20 cellular contexts compared by ENCODE assay signal in the genomic region with DNA sequence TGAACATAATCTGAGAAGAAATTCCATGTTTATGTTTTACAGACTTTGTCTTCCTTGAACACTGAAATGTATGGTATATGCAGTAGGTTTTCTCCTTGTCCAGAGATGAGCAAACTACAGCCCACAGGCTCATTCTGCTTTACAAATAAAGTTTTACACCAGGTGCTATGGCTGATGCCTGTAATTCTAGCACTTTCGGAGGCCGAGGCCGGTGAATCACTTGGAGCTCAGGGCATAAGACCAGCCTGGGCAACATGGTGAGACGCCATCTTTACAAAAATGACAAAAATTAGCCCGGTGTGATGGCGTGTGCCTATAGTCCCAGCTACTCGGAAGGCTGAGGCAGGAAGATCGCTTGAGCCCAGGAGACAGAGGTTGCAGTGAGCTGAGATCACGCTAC.
"Had no signal": no experiment of that assay in that cellular context is flagged by ENCODE, and none has a peak within 500 bp of the region (broad histone marks: within the 10 kb centered on the region; RNA-seq: fewer than 3 reads in every experiment).

No MANE protein-coding gene starts in this region.

- H3K4me2 ChIP-seq: SK-N-SH had no signal

- H3K4me3 ChIP-seq: SJCRH30 had no signal

- H3K9ac ChIP-seq: SK-N-SH had no signal

- H3K9me3 ChIP-seq: SJCRH30 had no signal

- H3K27me3 ChIP-seq: brain microvascular endothelial cell, SJCRH30 had no signal

- H3K36me3 ChIP-seq: brain microvascular endothelial cell had no signal

- H3K4me1 ChIP-seq: SJCRH30 had no signal

- DNase-seq: activated CD4-positive, alpha-beta T cell treated with anti-CD3 and anti-CD28 coated beads, Interleukin-2, amount 10 ng/mL, durations not matched to agents 7 days and 5 days; activated CD4-positive, CD25-positive, alpha-beta regulatory T cell; activated CD8-positive, alpha-beta memory T cell treated with anti-CD3 and anti-CD28 coated beads for 24 hours; activated gamma-delta T cell; activated naive CD4-positive, alpha-beta T cell treated with anti-CD3 and anti-CD28 coated beads for 36 hours; activated T-cell treated with anti-CD3 and anti-CD28 coated beads, Interleukin-2, amount 50 U/mL, for 4 hours; MM.1S; NCI-H1105; NCI-H1436; NCI-H1694 treated with DMSO at 0.1 percent for 48 hours; NCI-H2029 treated with DMSO at 0.1 percent for 48 hours; NCI-H345; NCI-H510A; NCI-H526 treated with DMSO at 0.1 percent for 48 hours; NCI-H82; SJCRH30; T-helper 1 cell had no signal

- H3K27ac ChIP-seq: brain microvascular endothelial cell, SJCRH30, VCaP had no signal
